Comparison of ENCODE assay signal across 8 cellular contexts in the genomic region with DNA sequence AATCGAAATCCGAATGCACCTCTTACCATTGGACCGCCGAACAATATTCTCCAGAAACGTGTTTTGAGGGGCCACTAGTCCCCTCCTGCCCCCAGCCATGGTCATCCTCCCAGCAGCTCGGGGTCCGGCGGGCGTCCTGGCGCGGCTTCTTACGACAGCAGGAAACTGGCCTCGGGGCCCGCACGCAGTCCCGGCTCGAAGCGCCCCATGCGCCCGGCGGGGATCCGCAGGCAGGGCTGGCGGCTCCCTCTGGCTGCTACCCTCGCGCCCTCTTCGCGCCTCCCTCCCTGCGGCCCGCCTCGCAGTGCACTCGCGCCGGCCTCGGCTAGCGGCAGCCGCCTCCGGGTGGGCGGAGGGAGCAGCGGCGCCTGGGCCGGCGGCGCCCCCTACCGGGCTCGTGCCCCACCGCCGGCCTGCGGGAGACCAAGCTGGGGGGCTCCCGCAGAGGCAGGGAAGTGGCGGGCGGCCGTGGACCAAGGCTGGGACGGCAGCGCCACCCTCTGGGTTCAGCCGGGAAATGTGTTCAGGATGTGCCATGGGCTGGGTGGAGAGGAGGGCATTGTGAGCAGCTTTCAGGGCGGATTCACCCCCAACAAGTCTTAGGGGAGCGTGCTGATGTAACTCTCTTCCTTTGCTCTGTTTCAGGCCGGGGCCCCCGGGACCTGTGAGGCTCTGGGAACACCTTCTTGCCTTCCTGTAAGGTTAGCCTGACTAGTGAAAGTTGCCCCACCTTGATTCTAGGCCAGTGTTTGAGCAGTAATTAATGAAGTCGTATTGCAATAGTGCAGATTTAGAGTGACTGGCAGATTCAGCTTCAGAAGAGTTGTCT. TPM values are rescaled to one million over a fixed set of nuclear protein-coding genes. Genes with fewer than 3 reads are reported as not detected.
DNase-seq lines count a peak whose midpoint lies in the region; ATAC-seq and TF ChIP-seq lines count a peak whose summit lies in the region.

A gene with protein sequence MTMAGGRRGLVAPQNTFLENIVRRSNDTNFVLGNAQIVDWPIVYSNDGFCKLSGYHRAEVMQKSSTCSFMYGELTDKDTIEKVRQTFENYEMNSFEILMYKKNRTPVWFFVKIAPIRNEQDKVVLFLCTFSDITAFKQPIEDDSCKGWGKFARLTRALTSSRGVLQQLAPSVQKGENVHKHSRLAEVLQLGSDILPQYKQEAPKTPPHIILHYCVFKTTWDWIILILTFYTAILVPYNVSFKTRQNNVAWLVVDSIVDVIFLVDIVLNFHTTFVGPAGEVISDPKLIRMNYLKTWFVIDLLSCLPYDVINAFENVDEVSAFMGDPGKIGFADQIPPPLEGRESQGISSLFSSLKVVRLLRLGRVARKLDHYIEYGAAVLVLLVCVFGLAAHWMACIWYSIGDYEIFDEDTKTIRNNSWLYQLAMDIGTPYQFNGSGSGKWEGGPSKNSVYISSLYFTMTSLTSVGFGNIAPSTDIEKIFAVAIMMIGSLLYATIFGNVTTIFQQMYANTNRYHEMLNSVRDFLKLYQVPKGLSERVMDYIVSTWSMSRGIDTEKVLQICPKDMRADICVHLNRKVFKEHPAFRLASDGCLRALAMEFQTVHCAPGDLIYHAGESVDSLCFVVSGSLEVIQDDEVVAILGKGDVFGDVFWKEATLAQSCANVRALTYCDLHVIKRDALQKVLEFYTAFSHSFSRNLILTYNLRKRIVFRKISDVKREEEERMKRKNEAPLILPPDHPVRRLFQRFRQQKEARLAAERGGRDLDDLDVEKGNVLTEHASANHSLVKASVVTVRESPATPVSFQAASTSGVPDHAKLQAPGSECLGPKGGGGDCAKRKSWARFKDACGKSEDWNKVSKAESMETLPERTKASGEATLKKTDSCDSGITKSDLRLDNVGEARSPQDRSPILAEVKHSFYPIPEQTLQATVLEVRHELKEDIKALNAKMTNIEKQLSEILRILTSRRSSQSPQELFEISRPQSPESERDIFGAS (minus strand): TSS at position 308 of the 829 bp plus-strand sequence. CDS start 203 bp downstream, at position 105.

- H3K9ac ChIP-seq in PC-3 (ENCODE audit: low read length), result no peak within 1 kb of the TSS
- H3K9ac ChIP-seq in fibroblast of lung (ENCODE audit: insufficient read depth, low read length), result peak within 1 kb of the TSS; percentile 34

- H3K27ac Mint-ChIP-seq in activated T-helper 1 cell treated with anti-CD3 and anti-CD28 coated beads, Interleukin-12 subunit alpha, Interleukin-12 subunit beta, Interleukin-2, Interleukin-4 antibody, amounts not matched to agents 30 ng/mL and 10 ng/mL and 1 ng/mL, durations not matched to agents 14 hours and 24 hours and 36 hours, result no peak within 1 kb of the TSS
- no peak within 1 kb of the TSS for H3K27ac Mint-ChIP-seq in nephron progenitor cell

- H2AFZ ChIP-seq in PC-3 (ENCODE audit: low read length) (peak within 1 kb of the TSS; percentile 62), fibroblast of lung (ENCODE audit: low read length) (peak within 1 kb of the TSS; percentile 21)

- H3K36me3 ChIP-seq in PC-3 (ENCODE audit: low read depth, low read length) (no peaks in the 10 kb centered on the region), fibroblast of lung (ENCODE audit: control insufficient read depth, insufficient read depth, low read length) (no peaks in the 10 kb centered on the region)

- H3K4me3 ChIP-seq in PC-3 (ENCODE audit: low read length) (peak within 1 kb of the TSS; percentile 52), fibroblast of lung (replicated peaks in 1 of 4; ENCODE audit: control extremely low read depth in 1 of 4, insufficient read depth in 1 of 4, low read depth in 3 of 4, low read length in 4 of 4) (peak within 1 kb of the TSS; percentile 27 to 55 (median 40))

- CTCF ChIA-PET in PC-3 (lab: Charles Lee), result interaction anchor here (1.5 kb wide), 1 partner anchor 686 kb away, joined by 5 read pairs; no protein-coding TSS in a partner anchor

- TF ChIP-seq CTCF in PC-3 (conservative IDR thresholded peaks at IDR 0.05; ENCODE audit: low read depth, low read length) (peak; percentile 94), fibroblast of lung (conservative IDR thresholded peaks at IDR 0.05 in 1 of 2, IDR thresholded peaks at IDR 0.05 in 1 of 2; ENCODE audit: low read depth in 1 of 2, low read length in 2 of 2) (peak; percentile 55 to 67), nephron progenitor cell (IDR thresholded peaks at IDR 0.05) (peak; percentile 95)

- DNase-seq in DMS114 treated with DMSO at 0.1 percent for 48 hours (lab: John Stamatoyannopoulos, UW; ENCODE audit: unreplicated experiment) (peak; percentile 81), HuH-7 (ENCODE audit: low spot score) (peak; percentile 85), PC-3 (peak; percentile 76), fibroblast of lung (ENCODE audit: low read depth in 2 of 2) (peak; percentile 61 to 74), nephron progenitor cell (peak; percentile 93)
- peak; percentile 54 for DNase-seq in activated T-helper 1 cell treated with anti-CD3 and anti-CD28 coated beads, Interleukin-12 subunit alpha, Interleukin-12 subunit beta, Interleukin-2, Interleukin-4 antibody, amounts not matched to agents 30 ng/mL and 10 ng/mL and 1 ng/mL, durations not matched to agents 14 hours and 24 hours and 36 hours (ENCODE audit: low spot score)
- DNase-seq in stimulated activated naive CD4-positive, alpha-beta T cell treated with Interleukin-2 at 50 U/mL for 16 hours (lab: John Stamatoyannopoulos, UW), result peak; percentile 65

- H3K9me2 ChIP-seq in PC-3 (replicated peaks; ENCODE audit: low read length), result no peaks in the 10 kb centered on the region

- no peaks in the 10 kb centered on the region for H3K79me2 ChIP-seq in PC-3 (ENCODE audit: low read length)
- no peaks in the 10 kb centered on the region for H3K79me2 ChIP-seq in fibroblast of lung (ENCODE audit: control insufficient read depth, insufficient read depth, low read length)

- BruUV-seq in PC-3 (replicated peaks; lab: Mats Ljungman, UMichigan), result no TSS peak

- POLR2A ChIA-PET in PC-3 (lab: Charles Lee; ENCODE audit: unreplicated experiment), result interaction anchor here (0.7 kb wide), 1 partner anchor 686 kb away, joined by 3 read pairs; no protein-coding TSS in a partner anchor

- H3K4me2 ChIP-seq in PC-3 (ENCODE audit: low read length) (peak within 1 kb of the TSS; percentile 78), fibroblast of lung (ENCODE audit: extremely low read depth, insufficient read depth, low read length) (peak within 1 kb of the TSS; percentile 82)

- no peaks in the 10 kb centered on the region for H3K9me3 Mint-ChIP-seq in activated T-helper 1 cell treated with anti-CD3 and anti-CD28 coated beads, Interleukin-12 subunit alpha, Interleukin-12 subunit beta, Interleukin-2, Interleukin-4 antibody, amounts not matched to agents 30 ng/mL and 10 ng/mL and 1 ng/mL, durations not matched to agents 14 hours and 24 hours and 36 hours
- H3K9me3 Mint-ChIP-seq in nephron progenitor cell, result no peaks in the 10 kb centered on the region

- peaks cover 70% of the 10 kb centered on the region for H3K27me3 Mint-ChIP-seq in activated T-helper 1 cell treated with anti-CD3 and anti-CD28 coated beads, Interleukin-12 subunit alpha, Interleukin-12 subunit beta, Interleukin-2, Interleukin-4 antibody, amounts not matched to agents 30 ng/mL and 10 ng/mL and 1 ng/mL, durations not matched to agents 14 hours and 24 hours and 36 hours (ENCODE audit: insufficient read depth)
- peaks cover 56% of the 10 kb centered on the region for H3K27me3 Mint-ChIP-seq in nephron progenitor cell (ENCODE audit: low read depth, poor library complexity)

- H3K27me3 ChIP-seq in PC-3 (ENCODE audit: low read length), result peaks cover 78% of the 10 kb centered on the region
- H3K27me3 ChIP-seq in fibroblast of lung (ENCODE audit: control insufficient read depth, insufficient read depth, low read length), result peaks cover 9% of the 10 kb centered on the region

- H3K9me3 ChIP-seq in PC-3 (ENCODE audit: low read length) (no peaks in the 10 kb centered on the region), fibroblast of lung (ENCODE audit: control insufficient read depth, insufficient read depth, low read depth, low read length) (no peaks in the 10 kb centered on the region)

- H3F3A ChIP-seq in PC-3 (ENCODE audit: low read length, unreplicated experiment), result no peaks in the 10 kb centered on the region

- peak within 1 kb of the TSS; percentile 50 for H3K4me3 Mint-ChIP-seq in activated T-helper 1 cell treated with anti-CD3 and anti-CD28 coated beads, Interleukin-12 subunit alpha, Interleukin-12 subunit beta, Interleukin-2, Interleukin-4 antibody, amounts not matched to agents 30 ng/mL and 10 ng/mL and 1 ng/mL, durations not matched to agents 14 hours and 24 hours and 36 hours
- peak within 1 kb of the TSS; percentile 79 for H3K4me3 Mint-ChIP-seq in nephron progenitor cell

- H3K27ac ChIP-seq in PC-3 (ENCODE audit: low read length) (no peak within 1 kb of the TSS), fibroblast of lung (ENCODE audit: insufficient read depth, low read length) (no peak within 1 kb of the TSS)

- 0 out of 2 replicates have a peak, but pooled peaks cover 4% of the 10 kb centered on the region for H3K4me1 ChIP-seq in PC-3 (ENCODE audit: insufficient read depth, low read length)
- no peaks in the 10 kb centered on the region for H3K4me1 ChIP-seq in fibroblast of lung (ENCODE audit: control insufficient read depth, extremely low read depth, insufficient read depth, low read length)

- no peaks in the 10 kb centered on the region for H3K36me3 Mint-ChIP-seq in activated T-helper 1 cell treated with anti-CD3 and anti-CD28 coated beads, Interleukin-12 subunit alpha, Interleukin-12 subunit beta, Interleukin-2, Interleukin-4 antibody, amounts not matched to agents 30 ng/mL and 10 ng/mL and 1 ng/mL, durations not matched to agents 14 hours and 24 hours and 36 hours (ENCODE audit: low read depth)
- no peaks in the 10 kb centered on the region for H3K36me3 Mint-ChIP-seq in nephron progenitor cell (ENCODE audit: low read depth)

- intact Hi-C loops in PC-3 (cut with micrococcal nuclease), result loop anchor here (5.0 kb wide), 1 partner anchor 537 kb away; no protein-coding TSS in a partner anchor
- intact Hi-C loops in activated T-helper 1 cell treated with anti-CD3 and anti-CD28 coated beads, Interleukin-12 subunit alpha, Interleukin-12 subunit beta, Interleukin-2, Interleukin-4 antibody, amounts not matched to agents 30 ng/mL and 10 ng/mL and 1 ng/mL, durations not matched to agents 14 hours and 24 hours and 36 hours (cut with micrococcal nuclease), result loop anchor here (1.0 to 10.0 kb wide), 4 partner anchors 124 to 688 kb away; no protein-coding TSS in a partner anchor

- ATAC-seq in GM21528 (IDR thresholded peaks at IDR 0.05; ENCODE audit: low FRiP score, unreplicated experiment), result peak; percentile 94
- peak; percentile 85 for ATAC-seq in PC-3

- H3K4me1 Mint-ChIP-seq in activated T-helper 1 cell treated with anti-CD3 and anti-CD28 coated beads, Interleukin-12 subunit alpha, Interleukin-12 subunit beta, Interleukin-2, Interleukin-4 antibody, amounts not matched to agents 30 ng/mL and 10 ng/mL and 1 ng/mL, durations not matched to agents 14 hours and 24 hours and 36 hours (ENCODE audit: low read depth), result no peaks in the 10 kb centered on the region
- no peaks in the 10 kb centered on the region for H3K4me1 Mint-ChIP-seq in nephron progenitor cell

- H4K20me1 ChIP-seq in PC-3 (ENCODE audit: low read length), result no peaks in the 10 kb centered on the region
- H4K20me1 ChIP-seq in fibroblast of lung (ENCODE audit: control insufficient read depth, extremely low read depth, insufficient read depth, low read length), result no peaks in the 10 kb centered on the region

RNA-seq across cellular contexts. Expression of the gene that starts here (rescaled TPM):
- total RNA-seq in PC-3 (2014; rRNA removed), result not detected in 2 replicates
- not detected in 2 replicates for total RNA-seq in activated T-helper 1 cell treated with anti-CD3 and anti-CD28 coated beads, Interleukin-12 subunit alpha, Interleukin-12 subunit beta, Interleukin-2, Interleukin-4 antibody, amounts not matched to agents 30 ng/mL and 10 ng/mL and 1 ng/mL, durations not matched to agents 14 hours and 24 hours and 36 hours
- 0.17 and 0.26 TPM in 2 replicates for total RNA-seq in fibroblast of lung
- polyA plus RNA-seq in fibroblast of lung, result 0.08 and 1.5 TPM in 2 replicates
- 0.03 and 1.4 TPM in 2 replicates for polyA plus RNA-seq in fibroblast of lung (2012)
- 0.22 and 8.1 TPM in 2 replicates for polyA minus RNA-seq in fibroblast of lung (ENCODE audit: low replicate concordance)

Comparison
In these comparisons a context has a peak if more than half of its experiments do, and no peak if none do; other contexts are left out.
1. Peak in DNase-seq, ATAC-seq, H3K4me3 ChIP-seq and H3K4me2 ChIP-seq in PC-3; RNA of the gene not detected or under 1 TPM.
2. Peak in DNase-seq in activated T-helper 1 cell treated with anti-CD3 and anti-CD28 coated beads, Interleukin-12 subunit alpha, Interleukin-12 subunit beta, Interleukin-2, Interleukin-4 antibody, amounts not matched to agents 30 ng/mL and 10 ng/mL and 1 ng/mL, durations not matched to agents 14 hours and 24 hours and 36 hours; RNA of the gene not detected or under 1 TPM.